ENCODE assay signal across 6 cellular contexts in genomic region chr9:35689351-35689600, GRCh38. TPM values are rescaled to one million over a fixed set of nuclear protein-coding genes. Genes with fewer than 3 reads are reported as not detected.
DNase-seq lines count a peak whose midpoint lies in the region; ATAC-seq, FAIRE-seq and TF ChIP-seq lines count a peak whose summit lies in the region.

No MANE protein-coding gene starts in this region.

- peak overlapping the region; percentile 4 for H3K4me3 Mint-ChIP-seq in activated CD4-positive, alpha-beta memory T cell treated with anti-CD3 and anti-CD28 coated beads for 36 hours
- no peak overlapping the region for H3K4me3 Mint-ChIP-seq in activated CD8-positive, alpha-beta memory T cell treated with anti-CD3 and anti-CD28 coated beads, Interleukin-2, amount 10 ng/mL, durations not matched to agents 7 days and 5 days

- BruUV-seq in A673 (replicated peaks; lab: Mats Ljungman, UMichigan) (no TSS peak), HepG2 (replicated peaks; lab: Mats Ljungman, UMichigan) (no TSS peak)

- peaks cover 21% of the 10 kb centered on the region for H3K4me1 Mint-ChIP-seq in activated CD4-positive, alpha-beta memory T cell treated with anti-CD3 and anti-CD28 coated beads for 36 hours (ENCODE audit: low read depth)
- peaks cover 14% of the 10 kb centered on the region for H3K4me1 Mint-ChIP-seq in activated CD8-positive, alpha-beta memory T cell treated with anti-CD3 and anti-CD28 coated beads, Interleukin-2, amount 10 ng/mL, durations not matched to agents 7 days and 5 days

- H3K4me2 ChIP-seq in HepG2 (ENCODE audit: low read depth, low read length): peak overlapping the region; percentile 45

- no peak for TF ChIP-seq POLR2A in HepG2 (IDR thresholded peaks at IDR 0.05; ENCODE audit: insufficient read depth in 1 of 2, low read depth in 2 of 2, low read length in 2 of 2)

- no peak overlapping the region for H2AFZ ChIP-seq in HepG2 (ENCODE audit: low read length)

- 63% methylated on average over 7 of the region's 7 CpGs for WGBS in HepG2 (ENCODE audit: low lambda C conversion rate)

- in situ Hi-C loops in HepG2 (cut with HindIII; ENCODE audit: extremely low pct_ligation_motif_present, low pct_unique_long_range_greater_than_20kb): no loop called here

- peak overlapping the region; percentile 45 for H3K27ac Mint-ChIP-seq in activated CD4-positive, alpha-beta memory T cell treated with anti-CD3 and anti-CD28 coated beads for 36 hours
- no peak overlapping the region for H3K27ac Mint-ChIP-seq in activated CD8-positive, alpha-beta memory T cell treated with anti-CD3 and anti-CD28 coated beads, Interleukin-2, amount 10 ng/mL, durations not matched to agents 7 days and 5 days

- TF ChIP-seq CTCF in A673 (conservative IDR thresholded peaks at IDR 0.05; ENCODE audit: low read depth, low read length) (no peak), HepG2 (CRISPR knock-in tag; IDR thresholded peaks at IDR 0.05) (no peak)

- peak overlapping the region; percentile 92 for H3K27ac ChIP-seq in A673 (ENCODE audit: low read depth, low read length, poor library complexity, severe bottlenecking)
- no peak overlapping the region for H3K27ac ChIP-seq in HepG2 (ENCODE audit: extremely low read length, insufficient read depth, low read length)

- H3K9me3 ChIP-seq in A673 (ENCODE audit: low read depth, low read length, poor library complexity, severe bottlenecking) (no peaks in the 10 kb centered on the region), HepG2 (ENCODE audit: low read length) (no peaks in the 10 kb centered on the region)

- H3K4me3 ChIP-seq in A673 (ENCODE audit: low read depth, low read length, poor library complexity, severe bottlenecking): peak overlapping the region; percentile 77
- H3K4me3 ChIP-seq in HepG2 (replicated peaks in 1 of 3; ENCODE audit: insufficient read depth in 1 of 3, low read depth in 2 of 3, low read length in 3 of 3): peak overlapping the region in 1 of 3 experiments; percentile 23; a peak in 1 of 6 replicates

- ATAC-seq in HepG2 (peak; percentile 9), GM21367 (IDR thresholded peaks at IDR 0.05; ENCODE audit: unreplicated experiment) (no peak)
- no peak for ATAC-seq in activated CD8-positive, alpha-beta memory T cell treated with anti-CD3 and anti-CD28 coated beads, Interleukin-2, amount 10 ng/mL, durations not matched to agents 7 days and 5 days

- TF ChIP-seq EP300 in HepG2 (IDR thresholded peaks at IDR 0.05; ENCODE audit: low read depth in 2 of 2, low read length in 2 of 2): no peak
- no peak for TF ChIP-seq EP300 in HepG2 (CRISPR knock-in tag; IDR thresholded peaks at IDR 0.05; ENCODE audit: borderline replicate concordance)

- no peak for TF ChIP-seq RAD21 in HepG2 (CRISPR knock-in tag; IDR thresholded peaks at IDR 0.05)

- H3K27me3 ChIP-seq in A673 (replicated peaks; ENCODE audit: insufficient read depth, low read depth, low read length, poor library complexity): no peaks in the 10 kb centered on the region
- H3K27me3 ChIP-seq in HepG2 (ENCODE audit: control insufficient read depth in 1 of 2, insufficient read depth in 2 of 2, low read length in 2 of 2): no peaks in the 10 kb centered on the region

- no peak for FAIRE-seq in HepG2 (lab: Jason Lieb, UNC)

- DNase-seq in A673 (ENCODE audit: low spot score): no peak
- no peak for DNase-seq in activated CD4-positive, alpha-beta memory T cell treated with anti-CD3 and anti-CD28 coated beads for 36 hours
- no peak for DNase-seq in HepG2 (ENCODE audit: low spot score)
- no peak for DNase-seq in activated CD8-positive, alpha-beta memory T cell treated with anti-CD3 and anti-CD28 coated beads, Interleukin-2, amount 10 ng/mL, durations not matched to agents 7 days and 5 days
- no peak for DNase-seq in HUDEP-2 (lab: John Stamatoyannopoulos, UW; ENCODE audit: unreplicated experiment in 76 of 76)

- no peaks in the 10 kb centered on the region for H3K36me3 Mint-ChIP-seq in activated CD4-positive, alpha-beta memory T cell treated with anti-CD3 and anti-CD28 coated beads for 36 hours
- H3K36me3 Mint-ChIP-seq in activated CD8-positive, alpha-beta memory T cell treated with anti-CD3 and anti-CD28 coated beads, Interleukin-2, amount 10 ng/mL, durations not matched to agents 7 days and 5 days: no peaks in the 10 kb centered on the region

- H3K79me2 ChIP-seq in HepG2 (ENCODE audit: insufficient read depth, low read length): no peaks in the 10 kb centered on the region

- POLR2A ChIA-PET in A673 (lab: Charles Lee; ENCODE audit: low non-redundant PET): no interaction called here
- POLR2A ChIA-PET in activated CD4-positive, alpha-beta memory T cell treated with anti-CD3 and anti-CD28 coated beads for 36 hours (lab: Charles Lee): interaction anchor here (1.5 to 1.8 kb wide), 2 partner anchors 42 to 43 kb away, joined by 4 to 6 read pairs; partner anchors contain the start of genes CREB3 and TLN1
- POLR2A ChIA-PET in HepG2 (lab: Yijun Ruan, JAX): interaction anchor here (1.1 to 6.1 kb wide), 3 partner anchors 20 to 42 kb away, joined by 3 to 68 read pairs (median 8); partner anchors contain the start of genes CCDC107 and RMRP

- H3K9me3 Mint-ChIP-seq in activated CD4-positive, alpha-beta memory T cell treated with anti-CD3 and anti-CD28 coated beads for 36 hours: no peaks in the 10 kb centered on the region
- H3K9me3 Mint-ChIP-seq in activated CD8-positive, alpha-beta memory T cell treated with anti-CD3 and anti-CD28 coated beads, Interleukin-2, amount 10 ng/mL, durations not matched to agents 7 days and 5 days (ENCODE audit: low read depth): no peaks in the 10 kb centered on the region

- no peaks in the 10 kb centered on the region for H3K27me3 Mint-ChIP-seq in activated CD4-positive, alpha-beta memory T cell treated with anti-CD3 and anti-CD28 coated beads for 36 hours
- H3K27me3 Mint-ChIP-seq in activated CD8-positive, alpha-beta memory T cell treated with anti-CD3 and anti-CD28 coated beads, Interleukin-2, amount 10 ng/mL, durations not matched to agents 7 days and 5 days: no peaks in the 10 kb centered on the region

- H3K36me3 ChIP-seq in A673 (ENCODE audit: insufficient read depth, low read length, poor library complexity, severe bottlenecking): peaks cover 5% of the 10 kb centered on the region
- H3K36me3 ChIP-seq in HepG2 (replicated peaks in 1 of 2; ENCODE audit: control insufficient read depth in 1 of 2, insufficient read depth in 2 of 2, low read length in 2 of 2): no peaks in the 10 kb centered on the region

- H3K4me1 ChIP-seq in A673 (ENCODE audit: insufficient read depth, low read length, poor library complexity, severe bottlenecking): peaks cover 25% of the 10 kb centered on the region
- H3K4me1 ChIP-seq in HepG2 (ENCODE audit: insufficient read depth, low read length): peaks cover 63% of the 10 kb centered on the region

- no peaks in the 10 kb centered on the region for H4K20me1 ChIP-seq in HepG2 (ENCODE audit: insufficient read depth, low read length)

- H3K9ac ChIP-seq in HepG2 (ENCODE audit: insufficient read depth, low read depth, low read length): peak overlapping the region; percentile 8; the same call in 1 of the 2 replicates

- intact Hi-C loops in A673 (cut with micrococcal nuclease; ENCODE audit: unreplicated experiment): no loop called here
- intact Hi-C loops in activated CD4-positive, alpha-beta memory T cell treated with anti-CD3 and anti-CD28 coated beads for 36 hours (cut with micrococcal nuclease): loop anchor here (2.0 to 5.0 kb wide), 3 partner anchors 24 to 813 kb away; partner anchors contain the start of gene ARHGEF39
- intact Hi-C loops in HepG2 (cut with micrococcal nuclease; ENCODE audit: unreplicated experiment): no loop called here

- CTCF ChIA-PET in A673 (lab: Charles Lee) (no interaction called here), HepG2 (lab: Yijun Ruan, JAX; ENCODE audit: low intra/inter-chr PET ratio, low total read pairs) (no interaction called here)
- CTCF ChIA-PET in activated CD4-positive, alpha-beta memory T cell treated with anti-CD3 and anti-CD28 coated beads for 36 hours (lab: Charles Lee): interaction anchor here (1.6 to 5.2 kb wide), 3 partner anchors 24 to 42 kb away, joined by 6 to 21 read pairs (median 20); partner anchors contain the start of genes ARHGEF39, CCDC107 and RMRP
- CTCF ChIA-PET in activated CD8-positive, alpha-beta memory T cell treated with anti-CD3 and anti-CD28 coated beads, Interleukin-2, amount 10 ng/mL, durations not matched to agents 7 days and 5 days (lab: Charles Lee): interaction anchor here (1.0 to 1.1 kb wide), 2 partner anchors 12 to 28 kb away, joined by 3 read pairs; no protein-coding TSS in a partner anchor

RNA-seq across cellular contexts. Expression of gene TPM2, which starts 0.4 kb away (rescaled TPM):
- total RNA-seq in A673 (2021) (39.2 and 44.3 TPM in 2 replicates), HepG2 (2016; rRNA removed; fragmentation: Illumina TruSeq; extraction: Trizol) (0.20 and 3.1 TPM in 2 replicates)
- 1 to 10 TPM; 3.9 to 5.3 TPM for total RNA-seq in activated CD4-positive, alpha-beta memory T cell treated with anti-CD3 and anti-CD28 coated beads for 36 hours
- total RNA-seq in HepG2 (2016; cell fraction: cytosol; rRNA removed; fragmentation: Illumina TruSeq; extraction: Trizol; ENCODE audit: low read depth): 0.61 and 0.71 TPM in 2 replicates
- 0.25 and 3.2 TPM in 2 replicates for total RNA-seq in HepG2 (2016; cell fraction: insoluble cytoplasmic fraction; rRNA removed; fragmentation: Illumina TruSeq; extraction: Trizol)
- 0.28 and 0.31 TPM in 2 replicates for total RNA-seq in HepG2 (2016; cell fraction: membrane; rRNA removed; fragmentation: Illumina TruSeq; extraction: Trizol)
- total RNA-seq in HepG2 (2016; cell fraction: nucleus; rRNA removed; fragmentation: Illumina TruSeq; extraction: Trizol): 2.5 and 3.7 TPM in 2 replicates
- 10.7 and 11.4 TPM in 2 replicates for polyA plus RNA-seq in HepG2 (2011; rRNA removed)
- 1.2 and 1.3 TPM in 2 replicates for polyA plus RNA-seq in HepG2 (2011; cell fraction: cytosol; rRNA removed)
- polyA plus RNA-seq in HepG2 (2011; cell fraction: nucleus; rRNA removed): 178 and 189 TPM in 2 replicates
- 21.8 and 22.6 TPM in 2 replicates for polyA plus RNA-seq in HepG2 (2012)
- polyA plus RNA-seq in HepG2 (2016; cell fraction: cytosol; fragmentation: Illumina TruSeq; extraction: Trizol; ENCODE audit: low read depth): 0.17 and 0.26 TPM in 2 replicates
- 0.66 TPM in 2 replicates for polyA plus RNA-seq in HepG2 (2016; cell fraction: insoluble cytoplasmic fraction; fragmentation: Illumina TruSeq; extraction: Trizol; ENCODE audit: low read depth)
- 0.22 and 0.23 TPM in 2 replicates for polyA plus RNA-seq in HepG2 (2016; cell fraction: membrane; fragmentation: Illumina TruSeq; extraction: Trizol; ENCODE audit: low read depth)
- polyA plus RNA-seq in HepG2 (2016; cell fraction: nucleus; fragmentation: Illumina TruSeq; extraction: Trizol; ENCODE audit: insufficient read depth, low read depth): 23.2 and 23.6 TPM in 2 replicates
- 1.2 and 49.0 TPM in 2 replicates for polyA minus RNA-seq in HepG2 (2011; rRNA and poly(A)+ RNA removed; ENCODE audit: low replicate concordance)
- 0.97 and 1.4 TPM in 2 replicates for polyA minus RNA-seq in HepG2 (2011; cell fraction: cytosol; rRNA and poly(A)+ RNA removed)
- polyA minus RNA-seq in HepG2 (2011; cell fraction: nucleus; rRNA and poly(A)+ RNA removed): 8.1 and 10.1 TPM in 2 replicates
- 10 to 100 TPM in 1 of 2 experiments, 1 to 10 TPM in 1; 6.1 to 12.1 TPM for total RNA-seq in activated CD8-positive, alpha-beta memory T cell treated with anti-CD3 and anti-CD28 coated beads, Interleukin-2, amount 10 ng/mL, durations not matched to agents 7 days and 5 days

RNA-seq across cellular contexts. Expression of gene CA9, which starts 15.5 kb away (rescaled TPM):
- total RNA-seq in A673 (2021) (0.32 and 1.4 TPM in 2 replicates), HepG2 (2016; rRNA removed; fragmentation: Illumina TruSeq; extraction: Trizol) (0.13 TPM in 1 of 2 replicates, not detected in the other)
- total RNA-seq in activated CD4-positive, alpha-beta memory T cell treated with anti-CD3 and anti-CD28 coated beads for 36 hours: 1 to 10 TPM in 1 of 2 experiments, under 1 TPM in 1; 0.90 to 1.6 TPM
- total RNA-seq in HepG2 (2016; cell fraction: cytosol; rRNA removed; fragmentation: Illumina TruSeq; extraction: Trizol; ENCODE audit: low read depth): not detected in 2 replicates
- not detected in 2 replicates for total RNA-seq in HepG2 (2016; cell fraction: insoluble cytoplasmic fraction; rRNA removed; fragmentation: Illumina TruSeq; extraction: Trizol)
- not detected in 2 replicates for total RNA-seq in HepG2 (2016; cell fraction: membrane; rRNA removed; fragmentation: Illumina TruSeq; extraction: Trizol)
- 0.75 TPM in 1 of 2 replicates, not detected in the other for total RNA-seq in HepG2 (2016; cell fraction: nucleus; rRNA removed; fragmentation: Illumina TruSeq; extraction: Trizol)
- 118 and 152 TPM in 2 replicates for polyA plus RNA-seq in HepG2 (2011; rRNA removed)
- polyA plus RNA-seq in HepG2 (2011; cell fraction: cytosol; rRNA removed): 65.9 and 115 TPM in 2 replicates
- polyA plus RNA-seq in HepG2 (2011; cell fraction: nucleus; rRNA removed): 71.7 and 92.6 TPM in 2 replicates
- polyA plus RNA-seq in HepG2 (2012): 45.6 and 49.0 TPM in 2 replicates
- polyA plus RNA-seq in HepG2 (2016; cell fraction: cytosol; fragmentation: Illumina TruSeq; extraction: Trizol; ENCODE audit: low read depth): not detected in 2 replicates
- polyA plus RNA-seq in HepG2 (2016; cell fraction: insoluble cytoplasmic fraction; fragmentation: Illumina TruSeq; extraction: Trizol; ENCODE audit: low read depth): 0.45 TPM in 1 of 2 replicates, not detected in the other
- polyA plus RNA-seq in HepG2 (2016; cell fraction: membrane; fragmentation: Illumina TruSeq; extraction: Trizol; ENCODE audit: low read depth): not detected in 2 replicates
- 0.79 and 0.89 TPM in 2 replicates for polyA plus RNA-seq in HepG2 (2016; cell fraction: nucleus; fragmentation: Illumina TruSeq; extraction: Trizol; ENCODE audit: insufficient read depth, low read depth)
- 31.3 and 95.8 TPM in 2 replicates for polyA minus RNA-seq in HepG2 (2011; rRNA and poly(A)+ RNA removed; ENCODE audit: low replicate concordance)
- polyA minus RNA-seq in HepG2 (2011; cell fraction: cytosol; rRNA and poly(A)+ RNA removed): 28.6 and 34.4 TPM in 2 replicates
- polyA minus RNA-seq in HepG2 (2011; cell fraction: nucleus; rRNA and poly(A)+ RNA removed): 11.6 and 12.8 TPM in 2 replicates
- total RNA-seq in activated CD8-positive, alpha-beta memory T cell treated with anti-CD3 and anti-CD28 coated beads, Interleukin-2, amount 10 ng/mL, durations not matched to agents 7 days and 5 days: under 1 TPM; 0.21 to 0.85 TPM

RNA-seq across cellular contexts. Expression of gene ARHGEF39, which starts 24.3 kb away (rescaled TPM):
- total RNA-seq in A673 (2021) (25.0 and 27.7 TPM in 2 replicates), HepG2 (2016; rRNA removed; fragmentation: Illumina TruSeq; extraction: Trizol) (10.4 and 11.2 TPM in 2 replicates)
- total RNA-seq in activated CD4-positive, alpha-beta memory T cell treated with anti-CD3 and anti-CD28 coated beads for 36 hours: 10 to 100 TPM; 28.1 to 28.2 TPM
- 3.5 and 4.4 TPM in 2 replicates for total RNA-seq in HepG2 (2016; cell fraction: cytosol; rRNA removed; fragmentation: Illumina TruSeq; extraction: Trizol; ENCODE audit: low read depth)
- total RNA-seq in HepG2 (2016; cell fraction: insoluble cytoplasmic fraction; rRNA removed; fragmentation: Illumina TruSeq; extraction: Trizol): 9.7 and 11.9 TPM in 2 replicates
- 4.7 and 6.0 TPM in 2 replicates for total RNA-seq in HepG2 (2016; cell fraction: membrane; rRNA removed; fragmentation: Illumina TruSeq; extraction: Trizol)
- 8.4 and 9.2 TPM in 2 replicates for total RNA-seq in HepG2 (2016; cell fraction: nucleus; rRNA removed; fragmentation: Illumina TruSeq; extraction: Trizol)
- polyA plus RNA-seq in HepG2 (2011; rRNA removed): 8.0 and 12.3 TPM in 2 replicates
- 5.4 and 7.1 TPM in 2 replicates for polyA plus RNA-seq in HepG2 (2011; cell fraction: cytosol; rRNA removed)
- 19.1 and 24.4 TPM in 2 replicates for polyA plus RNA-seq in HepG2 (2011; cell fraction: nucleus; rRNA removed)
- polyA plus RNA-seq in HepG2 (2012): 3.1 and 6.1 TPM in 2 replicates
- 1.8 and 2.1 TPM in 2 replicates for polyA plus RNA-seq in HepG2 (2016; cell fraction: cytosol; fragmentation: Illumina TruSeq; extraction: Trizol; ENCODE audit: low read depth)
- polyA plus RNA-seq in HepG2 (2016; cell fraction: insoluble cytoplasmic fraction; fragmentation: Illumina TruSeq; extraction: Trizol; ENCODE audit: low read depth): 12.7 and 16.4 TPM in 2 replicates
- polyA plus RNA-seq in HepG2 (2016; cell fraction: membrane; fragmentation: Illumina TruSeq; extraction: Trizol; ENCODE audit: low read depth): 3.7 and 3.9 TPM in 2 replicates
- polyA plus RNA-seq in HepG2 (2016; cell fraction: nucleus; fragmentation: Illumina TruSeq; extraction: Trizol; ENCODE audit: insufficient read depth, low read depth): 32.0 and 32.6 TPM in 2 replicates
- polyA minus RNA-seq in HepG2 (2011; rRNA and poly(A)+ RNA removed; ENCODE audit: low replicate concordance): 20.2 and 52.2 TPM in 2 replicates
- 3.9 and 6.0 TPM in 2 replicates for polyA minus RNA-seq in HepG2 (2011; cell fraction: cytosol; rRNA and poly(A)+ RNA removed)
- polyA minus RNA-seq in HepG2 (2011; cell fraction: nucleus; rRNA and poly(A)+ RNA removed): 11.6 and 15.7 TPM in 2 replicates
- total RNA-seq in activated CD8-positive, alpha-beta memory T cell treated with anti-CD3 and anti-CD28 coated beads, Interleukin-2, amount 10 ng/mL, durations not matched to agents 7 days and 5 days: 10 to 100 TPM; 14.5 to 21.1 TPM

RNA-seq across cellular contexts. Expression of gene CCDC107, which starts 31.2 kb away (rescaled TPM):
- total RNA-seq in A673 (2021) (12.9 and 16.4 TPM in 2 replicates), HepG2 (2016; rRNA removed; fragmentation: Illumina TruSeq; extraction: Trizol) (4.1 and 7.1 TPM in 2 replicates)
- 10 to 100 TPM; 15.0 to 15.7 TPM for total RNA-seq in activated CD4-positive, alpha-beta memory T cell treated with anti-CD3 and anti-CD28 coated beads for 36 hours
- total RNA-seq in HepG2 (2016; cell fraction: cytosol; rRNA removed; fragmentation: Illumina TruSeq; extraction: Trizol; ENCODE audit: low read depth): 13.2 and 13.3 TPM in 2 replicates
- 4.2 and 6.7 TPM in 2 replicates for total RNA-seq in HepG2 (2016; cell fraction: insoluble cytoplasmic fraction; rRNA removed; fragmentation: Illumina TruSeq; extraction: Trizol)
- 13.0 TPM in 2 replicates for total RNA-seq in HepG2 (2016; cell fraction: membrane; rRNA removed; fragmentation: Illumina TruSeq; extraction: Trizol)
- total RNA-seq in HepG2 (2016; cell fraction: nucleus; rRNA removed; fragmentation: Illumina TruSeq; extraction: Trizol): 5.3 and 6.1 TPM in 2 replicates
- polyA plus RNA-seq in HepG2 (2011; rRNA removed): 15.2 and 17.4 TPM in 2 replicates
- 15.9 and 16.7 TPM in 2 replicates for polyA plus RNA-seq in HepG2 (2011; cell fraction: cytosol; rRNA removed)
- 7.4 and 9.8 TPM in 2 replicates for polyA plus RNA-seq in HepG2 (2011; cell fraction: nucleus; rRNA removed)
- polyA plus RNA-seq in HepG2 (2012): 8.7 and 10.5 TPM in 2 replicates
- 30.2 and 33.6 TPM in 2 replicates for polyA plus RNA-seq in HepG2 (2016; cell fraction: cytosol; fragmentation: Illumina TruSeq; extraction: Trizol; ENCODE audit: low read depth)
- 6.7 and 7.5 TPM in 2 replicates for polyA plus RNA-seq in HepG2 (2016; cell fraction: insoluble cytoplasmic fraction; fragmentation: Illumina TruSeq; extraction: Trizol; ENCODE audit: low read depth)
- polyA plus RNA-seq in HepG2 (2016; cell fraction: membrane; fragmentation: Illumina TruSeq; extraction: Trizol; ENCODE audit: low read depth): 19.8 and 22.8 TPM in 2 replicates
- polyA plus RNA-seq in HepG2 (2016; cell fraction: nucleus; fragmentation: Illumina TruSeq; extraction: Trizol; ENCODE audit: insufficient read depth, low read depth): 14.5 and 15.3 TPM in 2 replicates
- 3.4 and 5.3 TPM in 2 replicates for polyA minus RNA-seq in HepG2 (2011; rRNA and poly(A)+ RNA removed; ENCODE audit: low replicate concordance)
- 4.0 and 4.5 TPM in 2 replicates for polyA minus RNA-seq in HepG2 (2011; cell fraction: cytosol; rRNA and poly(A)+ RNA removed)
- polyA minus RNA-seq in HepG2 (2011; cell fraction: nucleus; rRNA and poly(A)+ RNA removed): 4.4 and 4.8 TPM in 2 replicates
- total RNA-seq in activated CD8-positive, alpha-beta memory T cell treated with anti-CD3 and anti-CD28 coated beads, Interleukin-2, amount 10 ng/mL, durations not matched to agents 7 days and 5 days: 10 to 100 TPM; 28.7 to 29.4 TPM

RNA-seq across cellular contexts. Expression of gene RMRP, which starts 31.5 kb away (rescaled TPM):
- total RNA-seq in A673 (2021) (13,531 and 14,573 TPM in 2 replicates), HepG2 (2016; rRNA removed; fragmentation: Illumina TruSeq; extraction: Trizol) (1,047 and 4,025 TPM in 2 replicates)
- over 10,000 TPM; 10,694 to 13,592 TPM for total RNA-seq in activated CD4-positive, alpha-beta memory T cell treated with anti-CD3 and anti-CD28 coated beads for 36 hours
- 14,541 and 17,847 TPM in 2 replicates for total RNA-seq in HepG2 (2016; cell fraction: cytosol; rRNA removed; fragmentation: Illumina TruSeq; extraction: Trizol; ENCODE audit: low read depth)
- 1,278 and 4,694 TPM in 2 replicates for total RNA-seq in HepG2 (2016; cell fraction: insoluble cytoplasmic fraction; rRNA removed; fragmentation: Illumina TruSeq; extraction: Trizol)
- total RNA-seq in HepG2 (2016; cell fraction: membrane; rRNA removed; fragmentation: Illumina TruSeq; extraction: Trizol): 1,777 and 1,949 TPM in 2 replicates
- 24,487 and 26,007 TPM in 2 replicates for total RNA-seq in HepG2 (2016; cell fraction: nucleus; rRNA removed; fragmentation: Illumina TruSeq; extraction: Trizol)
- polyA plus RNA-seq in HepG2 (2011; rRNA removed): 36.7 and 51.4 TPM in 2 replicates
- 33.6 and 36.8 TPM in 2 replicates for polyA plus RNA-seq in HepG2 (2011; cell fraction: cytosol; rRNA removed)
- polyA plus RNA-seq in HepG2 (2011; cell fraction: nucleus; rRNA removed): 3,177 and 3,657 TPM in 2 replicates
- 10.9 and 118 TPM in 2 replicates for polyA plus RNA-seq in HepG2 (2012)
- polyA plus RNA-seq in HepG2 (2016; cell fraction: cytosol; fragmentation: Illumina TruSeq; extraction: Trizol; ENCODE audit: low read depth): 4.5 TPM in 1 of 2 replicates, not detected in the other
- not detected in 2 replicates for polyA plus RNA-seq in HepG2 (2016; cell fraction: insoluble cytoplasmic fraction; fragmentation: Illumina TruSeq; extraction: Trizol; ENCODE audit: low read depth)
- polyA plus RNA-seq in HepG2 (2016; cell fraction: membrane; fragmentation: Illumina TruSeq; extraction: Trizol; ENCODE audit: low read depth): not detected in 2 replicates
- polyA plus RNA-seq in HepG2 (2016; cell fraction: nucleus; fragmentation: Illumina TruSeq; extraction: Trizol; ENCODE audit: insufficient read depth, low read depth): not detected in 2 replicates
- polyA minus RNA-seq in HepG2 (2011; rRNA and poly(A)+ RNA removed; ENCODE audit: low replicate concordance): 7,133 and 10,474 TPM in 2 replicates
- 10,046 and 14,120 TPM in 2 replicates for polyA minus RNA-seq in HepG2 (2011; cell fraction: cytosol; rRNA and poly(A)+ RNA removed)
- polyA minus RNA-seq in HepG2 (2011; cell fraction: nucleus; rRNA and poly(A)+ RNA removed): 104,669 and 122,700 TPM in 2 replicates
- over 10,000 TPM in 1 of 2 experiments, 1,000 to 10,000 TPM in 1; 6,751 to 13,083 TPM for total RNA-seq in activated CD8-positive, alpha-beta memory T cell treated with anti-CD3 and anti-CD28 coated beads, Interleukin-2, amount 10 ng/mL, durations not matched to agents 7 days and 5 days

Comparison
In these comparisons a context has a peak if more than half of its experiments do, and no peak if none do; other contexts are left out.
1. CTCF ChIA-PET loops: an anchor here in activated CD4-positive, alpha-beta memory T cell treated with anti-CD3 and anti-CD28 coated beads for 36 hours (1.6 to 5.2 kb wide) and activated CD8-positive, alpha-beta memory T cell treated with anti-CD3 and anti-CD28 coated beads, Interleukin-2, amount 10 ng/mL, durations not matched to agents 7 days and 5 days (1.0 to 1.1 kb wide); none called in A673 and HepG2.